In the genomic region with DNA sequence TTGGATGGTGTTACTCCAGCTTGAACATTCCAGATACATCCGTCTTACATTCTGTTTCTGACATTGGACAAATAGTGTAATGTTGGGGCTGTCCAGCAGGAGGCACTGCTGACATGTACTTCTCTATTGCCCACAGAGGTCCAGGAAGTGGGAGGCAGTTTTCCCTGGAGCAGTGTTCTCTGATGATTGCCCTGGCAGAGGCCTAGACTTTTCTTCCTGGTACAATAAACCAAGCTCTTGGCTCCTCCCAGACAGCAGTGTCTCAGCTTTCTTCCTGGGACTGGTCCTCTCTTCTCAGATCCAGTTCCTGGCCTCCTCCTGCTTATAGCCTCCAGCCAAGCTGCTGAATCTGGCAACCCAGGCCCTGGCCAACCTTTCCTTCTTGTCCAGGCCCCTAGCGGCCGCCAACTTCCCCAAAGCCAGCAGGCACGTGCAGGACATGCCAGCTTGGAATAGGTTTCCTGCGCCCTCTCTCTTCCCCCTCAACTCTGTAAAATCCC, we compare ENCODE assay signal across 8 cellular contexts. TPM values are rescaled to one million over a fixed set of nuclear protein-coding genes. Genes with fewer than 3 reads are reported as not detected.
A peak's percentile ranks its signal among the peaks of the same experiment; 100 is the strongest.
DNase-seq lines count a peak whose midpoint lies in the region; ATAC-seq, FAIRE-seq and TF ChIP-seq lines count a peak whose summit lies in the region.

No MANE protein-coding gene starts in this region.

- TF ChIP-seq EP300 in H1 (IDR thresholded peaks at IDR 0.05; ENCODE audit: borderline replicate concordance in 1 of 2, low read depth in 2 of 2, low read length in 2 of 2), result no peak

- CTCF ChIA-PET in activated CD8-positive, alpha-beta T cell treated with anti-CD3 and anti-CD28 coated beads, Interleukin-2, amount 10 ng/mL, durations not matched to agents 7 days and 5 days (lab: Charles Lee), result interaction anchor here (0.6 to 7.1 kb wide), 37 partner anchors 12 to 633 kb away, joined by 3 to 375 read pairs (median 4); a partner anchor contains a TSS
- CTCF ChIA-PET in H1 (lab: Charles Lee; ENCODE audit: partially characterized antibody), result interaction anchor here (0.7 to 19.0 kb wide), 65 partner anchors 8 to 435 kb away, joined by 3 to 465 read pairs (median 7); a partner anchor contains a TSS

- H4K8ac ChIP-seq in H1 (ENCODE audit: extremely low read depth, insufficient read depth, low read length), result no peak overlapping the region

- H4K20me1 ChIP-seq in GM23248 (ENCODE audit: insufficient read depth) (no peaks in the 10 kb centered on the region), H1 (replicated peaks in 1 of 2; ENCODE audit: control insufficient read depth in 1 of 2, insufficient read depth in 2 of 2, low read length in 2 of 2) (no peaks in the 10 kb centered on the region)

- peak; percentile 94 to 95 for TF ChIP-seq RAD21 in H1 (IDR thresholded peaks at IDR 0.05 in 1 of 2, conservative IDR thresholded peaks at IDR 0.05 in 1 of 2; ENCODE audit: low read depth in 2 of 2, low read length in 2 of 2)

- H2BK20ac ChIP-seq in H1 (ENCODE audit: low read length), result peak overlapping the region; percentile 40; the same call in 1 of the 2 replicates

- no peaks in the 10 kb centered on the region for H3K36me3 Mint-ChIP-seq in activated CD8-positive, alpha-beta T cell treated with anti-CD3 and anti-CD28 coated beads, Interleukin-2, amount 10 ng/mL, durations not matched to agents 7 days and 5 days (ENCODE audit: low read depth)

- peak; percentile 87 for FAIRE-seq in H1 (lab: Jason Lieb, UNC)

- no peak overlapping the region for H3K4ac ChIP-seq in H1 (replicated peaks; ENCODE audit: insufficient read length, low read depth, low read length)

- H3K56ac ChIP-seq in H1 (replicated peaks; ENCODE audit: insufficient read length, low read depth, low read length), result no peak overlapping the region

- H3K36me3 ChIP-seq in GM23248 (ENCODE audit: low read depth) (no peaks in the 10 kb centered on the region), H1 (ENCODE audit: control insufficient read depth in 2 of 4, insufficient read depth in 4 of 4, low read length in 3 of 4) (no peaks in the 10 kb centered on the region)

- H2AK5ac ChIP-seq in H1 (ENCODE audit: low read depth, low read length), result no peak overlapping the region

- no peaks in the 10 kb centered on the region for H3K9me2 ChIP-seq in GM23248 (ENCODE audit: insufficient read depth)

- H3K14ac ChIP-seq in H1 (ENCODE audit: insufficient read length), result no peak overlapping the region

- no peak overlapping the region for H3K4me3 Mint-ChIP-seq in activated CD8-positive, alpha-beta T cell treated with anti-CD3 and anti-CD28 coated beads, Interleukin-2, amount 10 ng/mL, durations not matched to agents 7 days and 5 days

- whole genome bisulfite sequencing in GM23248 (ENCODE audit: low coverage in 1 of 2, low lambda C conversion rate in 2 of 2, missing lambda C conversion rate in 2 of 2), 2 experiments, result 31 to 36% methylated on average over 5 of the region's 5 CpGs
- 54% methylated on average over 5 of the region's 5 CpGs; no CpG with 5 or more reads in 1 of the 2 experiments for WGBS in H1 (ENCODE audit: extremely low coverage in 1 of 2, insufficient coverage in 1 of 2, insufficient read length in 1 of 2, insufficient replicate concordance in 2 of 2, low coverage in 1 of 2, low lambda C conversion rate in 2 of 2, missing lambda C conversion rate in 1 of 2), 2 experiments

- no peak overlapping the region for H2BK15ac ChIP-seq in H1 (ENCODE audit: low read length)

- 0 out of 2 replicates have a peak overlapping the region, but pooled peaks have one; percentile 3 for H3K27ac ChIP-seq in GM23248
- no peak overlapping the region for H3K27ac ChIP-seq in H1 (ENCODE audit: low read depth, low read length)

- no peak overlapping the region; the same call in 1 of the 2 replicates for H3K18ac ChIP-seq in H1 (ENCODE audit: extremely low read depth, low read length)

- no peak overlapping the region for H4K91ac ChIP-seq in H1 (replicated peaks; ENCODE audit: insufficient read length, low read length)

- H3F3A ChIP-seq in GM23248 (ENCODE audit: insufficient read depth), result peaks cover 3% of the 10 kb centered on the region; the same call in 1 of the 2 replicates

- no peak overlapping the region for H3K4me2 ChIP-seq in GM23248 (ENCODE audit: unreplicated experiment)
- no peak overlapping the region for H3K4me2 ChIP-seq in H1 (ENCODE audit: insufficient read depth in 1 of 2, low read depth in 2 of 2, low read length in 2 of 2)

- no peak overlapping the region for H4K5ac ChIP-seq in H1 (ENCODE audit: insufficient read length, low read depth, low read length)

- H2BK5ac ChIP-seq in H1 (ENCODE audit: low read depth, low read length), result no peak overlapping the region; the same call in 1 of the 2 replicates

- H3K4me1 ChIP-seq in GM23248 (ENCODE audit: insufficient read depth), result no peaks in the 10 kb centered on the region
- peaks cover 0 to 4% (median 2%) of the 10 kb centered on the region in 4 experiments; a peak in 2 of 7 replicates for H3K4me1 ChIP-seq in H1 (replicated peaks in 1 of 4; ENCODE audit: control insufficient read depth in 3 of 4, insufficient read depth in 4 of 4, low read length in 3 of 4)

- H3K23ac ChIP-seq in H1 (ENCODE audit: insufficient read length), result no peak overlapping the region

- H3K9me3 Mint-ChIP-seq in activated CD8-positive, alpha-beta T cell treated with anti-CD3 and anti-CD28 coated beads, Interleukin-2, amount 10 ng/mL, durations not matched to agents 7 days and 5 days (ENCODE audit: insufficient read depth), result no peaks in the 10 kb centered on the region

- H3K9me3 ChIP-seq in GM23248 (ENCODE audit: low read depth), result no peaks in the 10 kb centered on the region
- no peaks in the 10 kb centered on the region for H3K9me3 ChIP-seq in H1 (ENCODE audit: insufficient read depth in 2 of 2, low read depth in 1 of 2, low read length in 1 of 2)

- H3K79me2 ChIP-seq in GM23248 (ENCODE audit: insufficient read depth) (no peaks in the 10 kb centered on the region), H1 (ENCODE audit: control insufficient read depth in 1 of 2, insufficient read depth in 2 of 2, low read length in 2 of 2) (no peaks in the 10 kb centered on the region)

- no peak overlapping the region for H3K4me3 ChIP-seq in AG10803 (ENCODE audit: low read length)
- H3K4me3 ChIP-seq in GM23248, result no peak overlapping the region
- no peak overlapping the region for H3K4me3 ChIP-seq in H1 (ENCODE audit: extremely low read depth in 1 of 4, insufficient read depth in 2 of 4, low read depth in 3 of 4, low read length in 4 of 4)

- H2BK12ac ChIP-seq in H1 (ENCODE audit: low read depth, low read length), result no peak overlapping the region

- in situ Hi-C loops in GM23248 (cut with MboI), result loop anchor here (5.0 to 10.0 kb wide), 2 partner anchors 190 to 433 kb away; no protein-coding TSS in a partner anchor

- H3K23me2 ChIP-seq in H1 (ENCODE audit: low read depth, low read length), result no peaks in the 10 kb centered on the region

- TF ChIP-seq CTCF in AG10803 (conservative IDR thresholded peaks at IDR 0.05; ENCODE audit: low read length) (peak; percentile 85), H1 (IDR thresholded peaks at IDR 0.05; ENCODE audit: control extremely low read depth in 1 of 3, insufficient read depth in 1 of 3, low read depth in 1 of 3, low read length in 3 of 3) (peak; percentile 66 to 91 (median 83))

- no peak overlapping the region for H3K27ac Mint-ChIP-seq in activated CD8-positive, alpha-beta T cell treated with anti-CD3 and anti-CD28 coated beads, Interleukin-2, amount 10 ng/mL, durations not matched to agents 7 days and 5 days

- no peaks in the 10 kb centered on the region for H3K79me1 ChIP-seq in H1 (ENCODE audit: low read depth, low read length)

- H3K4me1 Mint-ChIP-seq in activated CD8-positive, alpha-beta T cell treated with anti-CD3 and anti-CD28 coated beads, Interleukin-2, amount 10 ng/mL, durations not matched to agents 7 days and 5 days (ENCODE audit: low read depth), result peaks cover 9% of the 10 kb centered on the region

- no peak overlapping the region for H2BK120ac ChIP-seq in H1 (replicated peaks; ENCODE audit: low read depth, low read length)

- TF ChIP-seq POLR2A in H1 (IDR thresholded peaks at IDR 0.05; ENCODE audit: control extremely low read depth in 1 of 2, low read depth in 2 of 2, low read length in 2 of 2), result no peak

- H3K9ac ChIP-seq in GM23248, result peak overlapping the region; percentile 24; the same call in 1 of the 2 replicates
- no peak overlapping the region for H3K9ac ChIP-seq in H1 (replicated peaks in 1 of 4; ENCODE audit: extremely low read depth in 1 of 4, low read depth in 3 of 4, low read length in 3 of 4)

- H2AFZ ChIP-seq in GM23248 (peak overlapping the region; percentile 83), H1 (ENCODE audit: low read length) (no peak overlapping the region)

- peaks cover 10% of the 10 kb centered on the region for H3K27me3 Mint-ChIP-seq in activated CD8-positive, alpha-beta T cell treated with anti-CD3 and anti-CD28 coated beads, Interleukin-2, amount 10 ng/mL, durations not matched to agents 7 days and 5 days (ENCODE audit: low read depth)

- DNase-seq in AG10803 (ENCODE audit: low read depth) (peak; percentile 91), GM23248 (peak; percentile 92), NCI-H446 (lab: John Stamatoyannopoulos, UW) (peak; percentile 53 to 77), H1 (ENCODE audit: low read depth in 1 of 2, low spot score in 2 of 2) (peak; percentile 56 to 93), lung microvascular endothelial cell (ENCODE audit: low read depth in 2 of 2) (peak; percentile 89)
- peak; percentile 72 for DNase-seq in activated CD8-positive, alpha-beta T cell treated with anti-CD3 and anti-CD28 coated beads, Interleukin-2, amount 10 ng/mL, durations not matched to agents 7 days and 5 days
- peak; percentile 83 for DNase-seq in stimulated activated CD8-positive, alpha-beta memory T cell treated with anti-CD3 and anti-CD28 coated beads, Interleukin-4, amount 100 ng/mL, for 48 hours

- POLR2A ChIA-PET in activated CD8-positive, alpha-beta T cell treated with anti-CD3 and anti-CD28 coated beads, Interleukin-2, amount 10 ng/mL, durations not matched to agents 7 days and 5 days (lab: Charles Lee), result interaction anchor here (4.1 kb wide), 1 partner anchor 190 kb away, joined by 18 read pairs; no protein-coding TSS in a partner anchor
- POLR2A ChIA-PET in H1 (lab: Charles Lee; ENCODE audit: partially characterized antibody), result interaction anchor here (0.8 to 1.5 kb wide), 5 partner anchors 14 to 222 kb away, joined by 3 to 4 read pairs (median 3); a partner anchor contains a TSS

- H3K27me3 ChIP-seq in GM23248 (replicated peaks; ENCODE audit: insufficient read depth) (no peaks in the 10 kb centered on the region), H1 (replicated peaks in 1 of 4; ENCODE audit: control insufficient read depth in 3 of 4, extremely low read depth in 1 of 4, insufficient read depth in 3 of 4, low read length in 3 of 4) (no peaks in the 10 kb centered on the region)

- ATAC-seq in activated CD8-positive, alpha-beta T cell treated with anti-CD3 and anti-CD28 coated beads, Interleukin-2, amount 10 ng/mL, durations not matched to agents 7 days and 5 days, result peak; percentile 24
- ATAC-seq in GM19023 (IDR thresholded peaks at IDR 0.05; ENCODE audit: unreplicated experiment), result no peak

RNA-seq across cellular contexts. Expression of a gene that starts 14.9 kb away (rescaled TPM):
- not detected in 2 replicates for total RNA-seq in GM23248 (2014; rRNA removed; shearing (Covaris generic))
- polyA plus RNA-seq in GM23248 (2016; fragmentation: Nextera tagmentation; extraction: Ambion mirVana), result not detected in 2 replicates
- total RNA-seq in activated CD8-positive, alpha-beta T cell treated with anti-CD3 and anti-CD28 coated beads, Interleukin-2, amount 10 ng/mL, durations not matched to agents 7 days and 5 days, result 1 to 10 TPM; 2.6 to 4.0 TPM
- total RNA-seq in H1 (2021; fragmentation: NEBNext Ultra II Directional; extraction: Animal tissue kit (Norgen Biotek cat#: 25700)), result 9.2 and 10.1 TPM in 2 replicates
- polyA plus RNA-seq in H1 (2011; rRNA removed), result 6.8 and 11.4 TPM in 2 replicates
- 7.7 TPM for polyA plus RNA-seq in H1 (2011; cell fraction: cytosol; rRNA removed)
- polyA plus RNA-seq in H1 (2011; cell fraction: nucleus; rRNA removed), result 7.6 TPM
- polyA plus RNA-seq in H1 (2012, experiment 1 of 2), result 9.2 to 10.8 TPM (median 9.7 TPM) in 4 replicates
- 10.1 TPM for polyA plus RNA-seq in H1 (2012, experiment 2 of 2)
- polyA plus RNA-seq in H1 (2013, experiment 1 of 2), result 10.4 TPM
- 10.1 TPM for polyA plus RNA-seq in H1 (2013, experiment 2 of 2)
- 6.6 and 11.6 TPM in 2 replicates for polyA minus RNA-seq in H1 (2011; rRNA and poly(A)+ RNA removed)
- polyA minus RNA-seq in H1 (2011; cell fraction: cytosol; rRNA and poly(A)+ RNA removed), result 3.9 TPM
- polyA minus RNA-seq in H1 (2011; cell fraction: nucleus; rRNA and poly(A)+ RNA removed), result 7.0 TPM
- total RNA-seq in lung microvascular endothelial cell, result under 0.01 TPM in 1 of 2 replicates, not detected in the other

RNA-seq across cellular contexts. Expression of a gene that starts 59.1 kb away (rescaled TPM):
- total RNA-seq in GM23248 (2014; rRNA removed; shearing (Covaris generic)), result not detected in 2 replicates
- polyA plus RNA-seq in GM23248 (2016; fragmentation: Nextera tagmentation; extraction: Ambion mirVana) (0.21 TPM in 1 of 2 replicates, not detected in the other), H1 (2011; rRNA removed) (0.32 and 0.44 TPM in 2 replicates)
- total RNA-seq in activated CD8-positive, alpha-beta T cell treated with anti-CD3 and anti-CD28 coated beads, Interleukin-2, amount 10 ng/mL, durations not matched to agents 7 days and 5 days, result not detected
- total RNA-seq in H1 (2021; fragmentation: NEBNext Ultra II Directional; extraction: Animal tissue kit (Norgen Biotek cat#: 25700)), result 0.17 and 0.21 TPM in 2 replicates
- polyA plus RNA-seq in H1 (2011; cell fraction: cytosol; rRNA removed), result 0.41 TPM
- polyA plus RNA-seq in H1 (2011; cell fraction: nucleus; rRNA removed), result 0.68 TPM
- polyA plus RNA-seq in H1 (2012, experiment 1 of 2), result 0.27 to 0.57 TPM (median 0.38 TPM) in 4 replicates
- 0.24 TPM for polyA plus RNA-seq in H1 (2012, experiment 2 of 2)
- polyA plus RNA-seq in H1 (2013, experiment 1 of 2), result 0.18 TPM
- polyA plus RNA-seq in H1 (2013, experiment 2 of 2), result 0.22 TPM
- polyA minus RNA-seq in H1 (2011; rRNA and poly(A)+ RNA removed), result 0.17 and 0.47 TPM in 2 replicates
- polyA minus RNA-seq in H1 (2011; cell fraction: cytosol; rRNA and poly(A)+ RNA removed), result not detected
- 0.40 TPM for polyA minus RNA-seq in H1 (2011; cell fraction: nucleus; rRNA and poly(A)+ RNA removed)
- not detected in 2 replicates for total RNA-seq in lung microvascular endothelial cell
